In the genomic region with DNA sequence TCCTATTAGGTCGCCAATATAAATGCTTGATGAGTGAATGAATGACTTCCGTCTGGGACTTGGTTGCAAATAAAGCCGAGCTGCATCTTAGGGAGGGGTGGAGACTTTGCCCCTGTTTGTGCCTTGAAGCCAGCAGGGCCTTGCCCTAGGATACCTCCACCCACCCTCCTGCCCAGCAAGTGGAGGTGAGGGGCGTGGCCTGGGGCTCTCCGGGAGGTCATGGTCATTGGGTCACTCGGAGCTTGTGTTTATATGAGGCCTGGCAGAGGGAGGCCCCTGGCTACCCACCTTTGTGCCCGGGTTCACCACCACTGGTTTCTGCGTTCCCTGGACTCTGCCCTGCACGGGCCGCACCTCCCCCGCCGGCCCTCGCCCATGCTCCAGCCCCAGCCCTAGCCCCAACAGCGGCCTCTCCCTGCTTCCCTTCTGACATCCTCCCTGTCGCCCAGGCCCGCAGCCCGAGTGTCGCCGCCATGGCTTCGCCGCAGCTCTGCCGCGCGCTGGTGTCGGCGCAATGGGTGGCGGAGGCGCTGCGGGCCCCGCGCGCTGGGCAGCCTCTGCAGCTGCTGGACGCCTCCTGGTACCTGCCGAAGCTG, we compare ENCODE assay signal across 1 cellular context.
TF ChIP-seq lines count a peak whose summit lies in the region.

No MANE protein-coding gene starts in this region.

TF ChIP-seq in HepG2, 621 proteins besides CTCF, POLR2A, EP300 and RAD21 (continued from another document and continues in another):
- TF ChIP-seq, protein P1, sequence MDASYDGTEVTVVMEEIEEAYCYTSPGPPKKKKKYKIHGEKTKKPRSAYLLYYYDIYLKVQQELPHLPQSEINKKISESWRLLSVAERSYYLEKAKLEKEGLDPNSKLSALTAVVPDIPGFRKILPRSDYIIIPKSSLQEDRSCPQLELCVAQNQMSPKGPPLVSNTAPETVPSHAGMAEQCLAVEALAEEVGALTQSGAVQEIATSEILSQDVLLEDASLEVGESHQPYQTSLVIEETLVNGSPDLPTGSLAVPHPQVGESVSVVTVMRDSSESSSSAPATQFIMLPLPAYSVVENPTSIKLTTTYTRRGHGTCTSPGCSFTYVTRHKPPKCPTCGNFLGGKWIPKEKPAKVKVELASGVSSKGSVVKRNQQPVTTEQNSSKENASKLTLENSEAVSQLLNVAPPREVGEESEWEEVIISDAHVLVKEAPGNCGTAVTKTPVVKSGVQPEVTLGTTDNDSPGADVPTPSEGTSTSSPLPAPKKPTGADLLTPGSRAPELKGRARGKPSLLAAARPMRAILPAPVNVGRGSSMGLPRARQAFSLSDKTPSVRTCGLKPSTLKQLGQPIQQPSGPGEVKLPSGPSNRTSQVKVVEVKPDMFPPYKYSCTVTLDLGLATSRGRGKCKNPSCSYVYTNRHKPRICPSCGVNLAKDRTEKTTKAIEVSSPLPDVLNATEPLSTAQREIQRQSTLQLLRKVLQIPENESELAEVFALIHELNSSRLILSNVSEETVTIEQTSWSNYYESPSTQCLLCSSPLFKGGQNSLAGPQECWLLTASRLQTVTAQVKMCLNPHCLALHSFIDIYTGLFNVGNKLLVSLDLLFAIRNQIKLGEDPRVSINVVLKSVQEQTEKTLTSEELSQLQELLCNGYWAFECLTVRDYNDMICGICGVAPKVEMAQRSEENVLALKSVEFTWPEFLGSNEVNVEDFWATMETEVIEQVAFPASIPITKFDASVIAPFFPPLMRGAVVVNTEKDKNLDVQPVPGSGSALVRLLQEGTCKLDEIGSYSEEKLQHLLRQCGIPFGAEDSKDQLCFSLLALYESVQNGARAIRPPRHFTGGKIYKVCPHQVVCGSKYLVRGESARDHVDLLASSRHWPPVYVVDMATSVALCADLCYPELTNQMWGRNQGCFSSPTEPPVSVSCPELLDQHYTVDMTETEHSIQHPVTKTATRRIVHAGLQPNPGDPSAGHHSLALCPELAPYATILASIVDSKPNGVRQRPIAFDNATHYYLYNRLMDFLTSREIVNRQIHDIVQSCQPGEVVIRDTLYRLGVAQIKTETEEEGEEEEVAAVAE (CRISPR knock-in tag; IDR thresholded peaks at IDR 0.05; ENCODE audit: borderline replicate concordance) = 0 out of 2 replicates have a peak, but pooled peaks have one; percentile 60
- TF ChIP-seq, protein P2, sequence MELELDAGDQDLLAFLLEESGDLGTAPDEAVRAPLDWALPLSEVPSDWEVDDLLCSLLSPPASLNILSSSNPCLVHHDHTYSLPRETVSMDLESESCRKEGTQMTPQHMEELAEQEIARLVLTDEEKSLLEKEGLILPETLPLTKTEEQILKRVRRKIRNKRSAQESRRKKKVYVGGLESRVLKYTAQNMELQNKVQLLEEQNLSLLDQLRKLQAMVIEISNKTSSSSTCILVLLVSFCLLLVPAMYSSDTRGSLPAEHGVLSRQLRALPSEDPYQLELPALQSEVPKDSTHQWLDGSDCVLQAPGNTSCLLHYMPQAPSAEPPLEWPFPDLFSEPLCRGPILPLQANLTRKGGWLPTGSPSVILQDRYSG (CRISPR knock-in tag; IDR thresholded peaks at IDR 0.05) = no peak; the same call in 1 of the 2 replicates
- TF ChIP-seq RCOR2 (CRISPR knock-in tag; IDR thresholded peaks at IDR 0.05) (peak; percentile 51; the same call in 1 of the 2 replicates), NFE2L1 (CRISPR knock-in tag; IDR thresholded peaks at IDR 0.05; ENCODE audit: borderline replicate concordance) (no peak), ZNF543 (CRISPR knock-in tag; IDR thresholded peaks at IDR 0.05) (no peak), GATAD1 (CRISPR knock-in tag; IDR thresholded peaks at IDR 0.05) (no peak), ZNF343 (CRISPR knock-in tag; IDR thresholded peaks at IDR 0.05) (no peak), SP5 (CRISPR knock-in tag; IDR thresholded peaks at IDR 0.05; ENCODE audit: borderline replicate concordance, low read depth) (peak; percentile 90), TEAD3 (CRISPR knock-in tag; optimal IDR thresholded peaks at IDR 0.05; ENCODE audit: borderline replicate concordance) (no peak), SRSF4 (IDR thresholded peaks at IDR 0.05; ENCODE audit: low read depth, low read length, poor library complexity, severe bottlenecking) (no peak), ZNF777 (CRISPR knock-in tag; IDR thresholded peaks at IDR 0.05) (no peak), SMARCC2 (IDR thresholded peaks at IDR 0.05) (no peak), SNAPC2 (CRISPR knock-in tag; IDR thresholded peaks at IDR 0.05) (no peak), RBM39 (IDR thresholded peaks at IDR 0.05; ENCODE audit: low read depth, low read length, poor library complexity, severe bottlenecking) (no peak), ZNF256 (CRISPR knock-in tag; conservative IDR thresholded peaks at IDR 0.05) (no peak), SIN3B (IDR thresholded peaks at IDR 0.05; ENCODE audit: low read length) (no peak), HMG20A (CRISPR knock-in tag; IDR thresholded peaks at IDR 0.05; ENCODE audit: borderline replicate concordance) (peak; percentile 51; the same call in 1 of the 2 replicates), CHD2 (IDR thresholded peaks at IDR 0.05; ENCODE audit: low read depth, low read length) (no peak), ZNF264 (CRISPR knock-in tag; IDR thresholded peaks at IDR 0.05) (peak; percentile 69; the same call in 1 of the 2 replicates), CBFB (CRISPR knock-in tag; IDR thresholded peaks at IDR 0.05) (no peak), ZC3H13 (CRISPR knock-in tag; IDR thresholded peaks at IDR 0.05) (0 out of 2 replicates have a peak, but pooled peaks have one; percentile 67), KDM5A (IDR thresholded peaks at IDR 0.05; ENCODE audit: borderline replicate concordance, low read length) (no peak), NR1H2 (CRISPR knock-in tag; IDR thresholded peaks at IDR 0.05; ENCODE audit: borderline replicate concordance, low read depth) (peak; percentile 31; the same call in 1 of the 2 replicates), NR2F2 (IDR thresholded peaks at IDR 0.05; ENCODE audit: borderline replicate concordance, low read depth) (peak; percentile 81; the same call in 1 of the 2 replicates), REL (CRISPR knock-in tag; conservative IDR thresholded peaks at IDR 0.05) (no peak), KMT2A (CRISPR knock-in tag; IDR thresholded peaks at IDR 0.05) (no peak), TARDBP (CRISPR knock-in tag; IDR thresholded peaks at IDR 0.05) (peak; percentile 85), EED (CRISPR knock-in tag; IDR thresholded peaks at IDR 0.05) (no peak), IKZF4 (CRISPR knock-in tag; IDR thresholded peaks at IDR 0.05; ENCODE audit: borderline replicate concordance, low read depth, not compliant biosample characterization) (no peak), THYN1 (CRISPR knock-in tag; IDR thresholded peaks at IDR 0.05; ENCODE audit: borderline replicate concordance, low read depth) (no peak), ZNF510 (CRISPR knock-in tag; IDR thresholded peaks at IDR 0.05; ENCODE audit: low read depth) (no peak), ZNF547 (CRISPR knock-in tag; IDR thresholded peaks at IDR 0.05) (no peak), PRPF4 (IDR thresholded peaks at IDR 0.05; ENCODE audit: low read depth, low read length, poor library complexity, severe bottlenecking) (peak; percentile 91), ZNF33B (CRISPR knock-in tag; IDR thresholded peaks at IDR 0.05) (no peak), CHD4 (IDR thresholded peaks at IDR 0.05; ENCODE audit: borderline replicate concordance, low read length) (no peak; the same call in 1 of the 2 replicates), CEBPB (IDR thresholded peaks at IDR 0.05; ENCODE audit: borderline replicate concordance, low read depth, low read length) (no peak), ZNF878 (CRISPR knock-in tag; IDR thresholded peaks at IDR 0.05) (no peak), ZNF441 (CRISPR knock-in tag; IDR thresholded peaks at IDR 0.05; ENCODE audit: borderline replicate concordance) (no peak), TBX3 (IDR thresholded peaks at IDR 0.05; ENCODE audit: borderline replicate concordance) (no peak), ZKSCAN8 (CRISPR knock-in tag; IDR thresholded peaks at IDR 0.05; ENCODE audit: borderline replicate concordance) (peak; percentile 36; the same call in 1 of the 2 replicates), HNRNPL (IDR thresholded peaks at IDR 0.05; ENCODE audit: low read depth, low read length) (peak; percentile 100), ZSCAN9 (CRISPR knock-in tag; IDR thresholded peaks at IDR 0.05; ENCODE audit: borderline replicate concordance) (no peak), REXO4 (CRISPR knock-in tag; IDR thresholded peaks at IDR 0.05; ENCODE audit: borderline replicate concordance) (no peak)
- TF ChIP-seq, protein P3, sequence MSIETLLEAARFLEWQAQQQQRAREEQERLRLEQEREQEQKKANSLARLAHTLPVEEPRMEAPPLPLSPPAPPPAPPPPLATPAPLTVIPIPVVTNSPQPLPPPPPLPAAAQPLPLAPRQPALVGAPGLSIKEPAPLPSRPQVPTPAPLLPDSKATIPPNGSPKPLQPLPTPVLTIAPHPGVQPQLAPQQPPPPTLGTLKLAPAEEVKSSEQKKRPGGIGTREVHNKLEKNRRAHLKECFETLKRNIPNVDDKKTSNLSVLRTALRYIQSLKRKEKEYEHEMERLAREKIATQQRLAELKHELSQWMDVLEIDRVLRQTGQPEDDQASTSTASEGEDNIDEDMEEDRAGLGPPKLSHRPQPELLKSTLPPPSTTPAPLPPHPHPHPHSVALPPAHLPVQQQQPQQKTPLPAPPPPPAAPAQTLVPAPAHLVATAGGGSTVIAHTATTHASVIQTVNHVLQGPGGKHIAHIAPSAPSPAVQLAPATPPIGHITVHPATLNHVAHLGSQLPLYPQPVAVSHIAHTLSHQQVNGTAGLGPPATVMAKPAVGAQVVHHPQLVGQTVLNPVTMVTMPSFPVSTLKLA (IDR thresholded peaks at IDR 0.05) = no peak
- TF ChIP-seq, protein P4, sequence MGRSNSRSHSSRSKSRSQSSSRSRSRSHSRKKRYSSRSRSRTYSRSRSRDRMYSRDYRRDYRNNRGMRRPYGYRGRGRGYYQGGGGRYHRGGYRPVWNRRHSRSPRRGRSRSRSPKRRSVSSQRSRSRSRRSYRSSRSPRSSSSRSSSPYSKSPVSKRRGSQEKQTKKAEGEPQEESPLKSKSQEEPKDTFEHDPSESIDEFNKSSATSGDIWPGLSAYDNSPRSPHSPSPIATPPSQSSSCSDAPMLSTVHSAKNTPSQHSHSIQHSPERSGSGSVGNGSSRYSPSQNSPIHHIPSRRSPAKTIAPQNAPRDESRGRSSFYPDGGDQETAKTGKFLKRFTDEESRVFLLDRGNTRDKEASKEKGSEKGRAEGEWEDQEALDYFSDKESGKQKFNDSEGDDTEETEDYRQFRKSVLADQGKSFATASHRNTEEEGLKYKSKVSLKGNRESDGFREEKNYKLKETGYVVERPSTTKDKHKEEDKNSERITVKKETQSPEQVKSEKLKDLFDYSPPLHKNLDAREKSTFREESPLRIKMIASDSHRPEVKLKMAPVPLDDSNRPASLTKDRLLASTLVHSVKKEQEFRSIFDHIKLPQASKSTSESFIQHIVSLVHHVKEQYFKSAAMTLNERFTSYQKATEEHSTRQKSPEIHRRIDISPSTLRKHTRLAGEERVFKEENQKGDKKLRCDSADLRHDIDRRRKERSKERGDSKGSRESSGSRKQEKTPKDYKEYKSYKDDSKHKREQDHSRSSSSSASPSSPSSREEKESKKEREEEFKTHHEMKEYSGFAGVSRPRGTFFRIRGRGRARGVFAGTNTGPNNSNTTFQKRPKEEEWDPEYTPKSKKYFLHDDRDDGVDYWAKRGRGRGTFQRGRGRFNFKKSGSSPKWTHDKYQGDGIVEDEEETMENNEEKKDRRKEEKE (IDR thresholded peaks at IDR 0.05) = no peak
- TF ChIP-seq, protein P5, sequence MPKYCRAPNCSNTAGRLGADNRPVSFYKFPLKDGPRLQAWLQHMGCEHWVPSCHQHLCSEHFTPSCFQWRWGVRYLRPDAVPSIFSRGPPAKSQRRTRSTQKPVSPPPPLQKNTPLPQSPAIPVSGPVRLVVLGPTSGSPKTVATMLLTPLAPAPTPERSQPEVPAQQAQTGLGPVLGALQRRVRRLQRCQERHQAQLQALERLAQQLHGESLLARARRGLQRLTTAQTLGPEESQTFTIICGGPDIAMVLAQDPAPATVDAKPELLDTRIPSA (CRISPR knock-in tag; IDR thresholded peaks at IDR 0.05; ENCODE audit: borderline replicate concordance) = no peak
- TF ChIP-seq, protein P6, sequence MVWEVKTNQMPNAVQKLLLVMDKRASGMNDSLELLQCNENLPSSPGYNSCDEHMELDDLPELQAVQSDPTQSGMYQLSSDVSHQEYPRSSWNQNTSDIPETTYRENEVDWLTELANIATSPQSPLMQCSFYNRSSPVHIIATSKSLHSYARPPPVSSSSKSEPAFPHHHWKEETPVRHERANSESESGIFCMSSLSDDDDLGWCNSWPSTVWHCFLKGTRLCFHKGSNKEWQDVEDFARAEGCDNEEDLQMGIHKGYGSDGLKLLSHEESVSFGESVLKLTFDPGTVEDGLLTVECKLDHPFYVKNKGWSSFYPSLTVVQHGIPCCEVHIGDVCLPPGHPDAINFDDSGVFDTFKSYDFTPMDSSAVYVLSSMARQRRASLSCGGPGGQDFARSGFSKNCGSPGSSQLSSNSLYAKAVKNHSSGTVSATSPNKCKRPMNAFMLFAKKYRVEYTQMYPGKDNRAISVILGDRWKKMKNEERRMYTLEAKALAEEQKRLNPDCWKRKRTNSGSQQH (CRISPR knock-in tag; IDR thresholded peaks at IDR 0.05; ENCODE audit: low read depth) = no peak
- TF ChIP-seq, protein P7, sequence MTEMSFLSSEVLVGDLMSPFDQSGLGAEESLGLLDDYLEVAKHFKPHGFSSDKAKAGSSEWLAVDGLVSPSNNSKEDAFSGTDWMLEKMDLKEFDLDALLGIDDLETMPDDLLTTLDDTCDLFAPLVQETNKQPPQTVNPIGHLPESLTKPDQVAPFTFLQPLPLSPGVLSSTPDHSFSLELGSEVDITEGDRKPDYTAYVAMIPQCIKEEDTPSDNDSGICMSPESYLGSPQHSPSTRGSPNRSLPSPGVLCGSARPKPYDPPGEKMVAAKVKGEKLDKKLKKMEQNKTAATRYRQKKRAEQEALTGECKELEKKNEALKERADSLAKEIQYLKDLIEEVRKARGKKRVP (CRISPR knock-in tag; IDR thresholded peaks at IDR 0.05) = no peak
- TF ChIP-seq, protein P8, sequence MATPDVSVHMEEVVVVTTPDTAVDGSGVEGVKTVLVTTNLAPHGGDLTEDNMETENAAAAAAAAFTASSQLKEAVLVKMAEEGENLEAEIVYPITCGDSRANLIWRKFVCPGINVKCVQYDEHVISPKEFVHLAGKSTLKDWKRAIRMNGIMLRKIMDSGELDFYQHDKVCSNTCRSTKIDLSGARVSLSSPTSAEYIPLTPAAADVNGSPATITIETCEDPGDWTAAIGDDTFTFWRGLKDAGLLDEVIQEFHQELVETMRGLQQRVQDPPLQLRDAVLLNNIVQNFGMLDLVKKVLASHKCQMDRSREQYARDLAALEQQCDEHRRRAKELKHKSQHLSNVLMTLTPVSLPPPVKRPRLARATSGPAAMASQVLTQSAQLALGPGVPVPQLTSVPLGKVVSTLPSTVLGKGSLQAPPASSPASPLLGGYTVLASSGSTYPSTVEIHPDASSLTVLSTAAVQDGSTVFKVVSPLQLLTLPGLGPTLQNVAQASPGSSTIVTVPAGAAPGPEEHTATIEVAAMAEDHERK (CRISPR knock-in tag; IDR thresholded peaks at IDR 0.05; ENCODE audit: low read depth) = no peak
- TF ChIP-seq, protein P9, sequence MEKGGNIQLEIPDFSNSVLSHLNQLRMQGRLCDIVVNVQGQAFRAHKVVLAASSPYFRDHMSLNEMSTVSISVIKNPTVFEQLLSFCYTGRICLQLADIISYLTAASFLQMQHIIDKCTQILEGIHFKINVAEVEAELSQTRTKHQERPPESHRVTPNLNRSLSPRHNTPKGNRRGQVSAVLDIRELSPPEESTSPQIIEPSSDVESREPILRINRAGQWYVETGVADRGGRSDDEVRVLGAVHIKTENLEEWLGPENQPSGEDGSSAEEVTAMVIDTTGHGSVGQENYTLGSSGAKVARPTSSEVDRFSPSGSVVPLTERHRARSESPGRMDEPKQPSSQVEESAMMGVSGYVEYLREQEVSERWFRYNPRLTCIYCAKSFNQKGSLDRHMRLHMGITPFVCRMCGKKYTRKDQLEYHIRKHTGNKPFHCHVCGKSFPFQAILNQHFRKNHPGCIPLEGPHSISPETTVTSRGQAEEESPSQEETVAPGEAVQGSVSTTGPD (CRISPR knock-in tag; IDR thresholded peaks at IDR 0.05) = peak; percentile 53; the same call in 1 of the 2 replicates
